Comparison of ENCODE assay signal across 1 cellular context in genomic region chr15:49040151-49040550, GRCh38.
TF ChIP-seq lines count a peak whose summit lies in the region.

No MANE protein-coding gene starts in this region.

TF ChIP-seq in GM12878, 131 proteins besides CTCF, POLR2A, EP300 and RAD21 (continued from another document):
- TF ChIP-seq PKNOX1 (IDR thresholded peaks at IDR 0.05) (no peak), EGR1 (IDR thresholded peaks at IDR 0.05; ENCODE audit: borderline replicate concordance in 1 of 2, low read depth in 2 of 2, low read length in 2 of 2) (no peak), ZBTB11 (CRISPR knock-in tag; IDR thresholded peaks at IDR 0.05) (no peak), MTA3 (IDR thresholded peaks at IDR 0.05; ENCODE audit: borderline replicate concordance, low read length) (no peak), IKZF1 (conservative IDR thresholded peaks at IDR 0.05) (no peak), ZSCAN29 (IDR thresholded peaks at IDR 0.05) (no peak), BMI1 (IDR thresholded peaks at IDR 0.05; ENCODE audit: borderline replicate concordance) (no peak), FOS (IDR thresholded peaks at IDR 0.05; ENCODE audit: borderline replicate concordance, extremely low read depth, insufficient read length) (no peak), DPF2 (IDR thresholded peaks at IDR 0.05) (no peak), RAD51 (IDR thresholded peaks at IDR 0.05) (no peak), ELK1 (IDR thresholded peaks at IDR 0.05; ENCODE audit: low read depth, low read length) (no peak), SUPT20H (IDR thresholded peaks at IDR 0.05; ENCODE audit: borderline replicate concordance, control insufficient read depth, low read depth, low read length) (no peak), CHD4 (IDR thresholded peaks at IDR 0.05) (no peak), STAT1 (conservative IDR thresholded peaks at IDR 0.05) (no peak), KDM1A (IDR thresholded peaks at IDR 0.05; ENCODE audit: borderline replicate concordance) (no peak)
